29 cellular contexts compared by ENCODE assay signal in the genomic region with DNA sequence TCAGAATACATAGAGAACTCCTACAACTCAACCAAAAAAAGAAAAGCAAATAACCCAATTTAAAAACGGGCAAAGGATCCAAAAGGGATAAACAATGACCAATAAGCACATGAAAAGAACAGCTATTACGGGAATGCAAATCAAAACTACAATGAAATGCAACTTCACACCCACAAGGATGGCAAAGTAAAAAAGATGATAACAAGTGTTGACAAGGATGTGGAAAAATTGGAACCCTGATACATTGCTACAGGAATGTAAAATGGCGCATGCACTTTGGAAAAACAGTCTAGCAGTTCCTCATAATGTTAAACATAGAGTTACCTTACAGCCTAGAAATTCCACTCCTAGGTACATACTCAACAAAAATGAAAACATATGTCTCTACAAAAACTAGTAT.
"Had no signal": no experiment of that assay in that cellular context is flagged by ENCODE, and none has a peak within 500 bp of the region (broad histone marks: within the 10 kb centered on the region; RNA-seq: fewer than 3 reads in every experiment).

No MANE protein-coding gene starts in this region.

- H3K9me3 ChIP-seq: ovary, psoas muscle, sigmoid colon, suprapubic skin, testis, tibial artery, transverse colon, upper lobe of left lung, vagina had no signal

- H3K27ac ChIP-seq: neural progenitor cell, ovary, parathyroid adenoma, psoas muscle, sigmoid colon, suprapubic skin, testis, tibial artery, transverse colon, upper lobe of left lung, vagina had no signal

- DNase-seq: naive thymus-derived CD4-positive, alpha-beta T cell; natural killer cell; occipital lobe; ovary; posterior cingulate gyrus; psoas muscle; right cardiac atrium; sigmoid colon; small intestine; stimulated activated CD4-positive, alpha-beta T cell treated with anti-CD3 and anti-CD28 coated beads, Interleukin-1b, Interleukin-23, amount 100 ng/mL, for 48 hours; stimulated activated CD4-positive, alpha-beta T cell treated with anti-CD3 and anti-CD28 coated beads, Interleukin-4, amount 100 ng/mL, for 1 hour; stimulated activated CD4-positive, alpha-beta T cell treated with anti-CD3 and anti-CD28 coated beads, Interleukin-4, amount 100 ng/mL, for 4 hours; stimulated activated CD8-positive, alpha-beta memory T cell treated with anti-CD3 and anti-CD28 coated beads, Interleukin-4, amount 100 ng/mL, for 48 hours; stimulated activated naive CD4-positive, alpha-beta T cell; stimulated activated naive CD8-positive, alpha-beta T cell treated with anti-CD3 and anti-CD28 coated beads, Interleukin-15, amount 100 ng/mL, for 72 hours; stimulated activated naive CD8-positive, alpha-beta T cell treated with anti-CD3 and anti-CD28 coated beads, Interleukin-15, Interleukin-2, amounts not matched to agents 100 U/mL and 50 U/mL, for 24 hours; substantia nigra; testis; tibial artery; transverse colon; upper lobe of left lung had no signal

- H3K36me3 Mint-ChIP-seq: natural killer cell had no signal

- H3K27me3 ChIP-seq: neural progenitor cell, ovary, sigmoid colon, suprapubic skin, testis, tibial artery, transverse colon, upper lobe of left lung, vagina had no signal

- H3K4me3 ChIP-seq: neural progenitor cell, ovary, psoas muscle, sigmoid colon, suprapubic skin, testis, tibial artery, transverse colon, upper lobe of left lung, vagina had no signal

- H3K27me3 Mint-ChIP-seq: progenitor cell of endocrine pancreas; stimulated activated memory B cell treated with anti-CD40 and anti-IgM and Interleukin-4, amounts not matched to agents 10 μg/mL and 1 μg/mL and 100 μg/mL, for 72 hours; stimulated activated naive CD8-positive, alpha-beta T cell treated with anti-CD3 and anti-CD28 coated beads, Interleukin-15, amount 100 ng/mL, for 72 hours had no signal

- H2AFZ ChIP-seq: neural progenitor cell, parathyroid adenoma had no signal

- H3K9ac ChIP-seq: neural progenitor cell, parathyroid adenoma had no signal

- H3K36me3 ChIP-seq: neural progenitor cell, ovary, sigmoid colon, suprapubic skin, tibial artery, transverse colon, upper lobe of left lung, vagina had no signal

- H3K9me3 Mint-ChIP-seq: natural killer cell; nephron; stimulated activated memory B cell treated with anti-CD40 and anti-IgM and Interleukin-4, amounts not matched to agents 10 μg/mL and 1 μg/mL and 100 μg/mL, for 72 hours; stimulated activated naive CD8-positive, alpha-beta T cell treated with anti-CD3 and anti-CD28 coated beads, Interleukin-15, amount 100 ng/mL, for 72 hours had no signal

- H3K4me3 Mint-ChIP-seq: natural killer cell; neural progenitor cell; stimulated activated memory B cell treated with anti-CD40 and anti-IgM and Interleukin-4, amounts not matched to agents 10 μg/mL and 1 μg/mL and 100 μg/mL, for 72 hours; stimulated activated naive CD8-positive, alpha-beta T cell treated with anti-CD3 and anti-CD28 coated beads, Interleukin-15, amount 100 ng/mL, for 72 hours had no signal

- H3K4me2 ChIP-seq: neural progenitor cell had no signal

- FAIRE-seq: small intestine, urothelium cell line had no signal

- H3K27ac Mint-ChIP-seq: naive thymus-derived CD4-positive, alpha-beta T cell; nephron; neural progenitor cell; progenitor cell of endocrine pancreas; stimulated activated memory B cell treated with anti-CD40 and anti-IgM and Interleukin-4, amounts not matched to agents 10 μg/mL and 1 μg/mL and 100 μg/mL, for 72 hours; stimulated activated naive CD8-positive, alpha-beta T cell treated with anti-CD3 and anti-CD28 coated beads, Interleukin-15, amount 100 ng/mL, for 72 hours had no signal

- ATAC-seq: naive thymus-derived CD4-positive, alpha-beta T cell; natural killer cell; psoas muscle; right cardiac atrium; stimulated activated memory B cell treated with anti-CD40 and anti-IgM and Interleukin-4, amounts not matched to agents 10 μg/mL and 1 μg/mL and 100 μg/mL, for 72 hours; stimulated activated naive CD8-positive, alpha-beta T cell treated with anti-CD3 and anti-CD28 coated beads, Interleukin-15, amount 100 ng/mL, for 72 hours; stimulated activated naive CD8-positive, alpha-beta T cell treated with anti-CD3 and anti-CD28 coated beads, Interleukin-15, Interleukin-2, amounts not matched to agents 100 U/mL and 50 U/mL, for 24 hours had no signal
